Comparison of ENCODE assay signal across 8 cellular contexts in the genomic region with DNA sequence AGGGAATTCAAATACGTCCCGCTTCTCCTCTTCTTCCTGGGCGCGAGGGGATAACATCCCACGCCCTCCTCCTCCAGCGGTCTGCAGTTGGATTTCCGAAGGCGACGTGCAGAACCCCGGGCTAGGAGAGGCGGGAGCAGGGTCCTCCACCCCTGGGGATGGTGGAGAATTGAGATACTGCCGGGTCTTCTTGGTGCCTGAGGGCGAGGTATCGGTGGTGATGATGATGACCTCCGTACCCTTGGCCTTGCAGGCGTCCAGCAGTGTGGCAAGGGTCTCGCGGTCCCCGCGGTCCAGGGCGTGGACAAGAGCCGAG. TPM values are rescaled to one million over a fixed set of nuclear protein-coding genes. Genes with fewer than 3 reads are reported as not detected.
A peak's percentile ranks its signal among the peaks of the same experiment; 100 is the strongest.
DNase-seq lines count a peak whose midpoint lies in the region; ATAC-seq and TF ChIP-seq lines count a peak whose summit lies in the region.

No MANE protein-coding gene starts in this region.

- H3K27me3 Mint-ChIP-seq in activated naive CD8-positive, alpha-beta T cell treated with anti-CD3 and anti-CD28 coated beads for 36 hours = no peaks in the 10 kb centered on the region
- no peaks in the 10 kb centered on the region for H3K27me3 Mint-ChIP-seq in stimulated activated naive B cell treated with anti-CD40 and anti-IgM and Interleukin-4, amounts not matched to agents 10 μg/mL and 1 μg/mL and 100 μg/mL, for 72 hours

- peak overlapping the region; percentile 62; the same call in 1 of the 2 replicates for H3K9ac ChIP-seq in iPS-20b (ENCODE audit: low read depth, low read length)

- peak overlapping the region; percentile 89 for H3K27ac Mint-ChIP-seq in activated naive CD8-positive, alpha-beta T cell treated with anti-CD3 and anti-CD28 coated beads for 36 hours
- H3K27ac Mint-ChIP-seq in stimulated activated naive B cell treated with anti-CD40 and anti-IgM and Interleukin-4, amounts not matched to agents 10 μg/mL and 1 μg/mL and 100 μg/mL, for 72 hours = peak overlapping the region; percentile 92

- H3K27me3 ChIP-seq in iPS-20b (ENCODE audit: insufficient read depth, low read length) = peaks cover 82% of the 10 kb centered on the region

- peak; percentile 42 to 61 for DNase-seq in NCI-H526 (lab: John Stamatoyannopoulos, UW)
- no peak for DNase-seq in NCI-H526 treated with DMSO at 0.1 percent for 48 hours (lab: John Stamatoyannopoulos, UW)
- DNase-seq in activated naive CD8-positive, alpha-beta T cell treated with anti-CD3 and anti-CD28 coated beads for 36 hours = no peak
- no peak for DNase-seq in stimulated activated naive B cell treated with anti-CD40 and anti-IgM and Interleukin-4, amounts not matched to agents 10 μg/mL and 1 μg/mL and 100 μg/mL, for 72 hours
- no peak for DNase-seq in glomerular visceral epithelial cell (ENCODE audit: extremely low spot score)

- peak overlapping the region; percentile 89 for H3K4me3 Mint-ChIP-seq in activated naive CD8-positive, alpha-beta T cell treated with anti-CD3 and anti-CD28 coated beads for 36 hours
- H3K4me3 Mint-ChIP-seq in stimulated activated naive B cell treated with anti-CD40 and anti-IgM and Interleukin-4, amounts not matched to agents 10 μg/mL and 1 μg/mL and 100 μg/mL, for 72 hours = peak overlapping the region; percentile 96

- H3K27ac ChIP-seq in iPS-20b (ENCODE audit: low read length) = no peak overlapping the region

- H3K36me3 Mint-ChIP-seq in activated naive CD8-positive, alpha-beta T cell treated with anti-CD3 and anti-CD28 coated beads for 36 hours = peaks cover 16% of the 10 kb centered on the region
- no peaks in the 10 kb centered on the region for H3K36me3 Mint-ChIP-seq in stimulated activated naive B cell treated with anti-CD40 and anti-IgM and Interleukin-4, amounts not matched to agents 10 μg/mL and 1 μg/mL and 100 μg/mL, for 72 hours

- no peak for TF ChIP-seq POLR2A in GM18505 (IDR thresholded peaks at IDR 0.05; ENCODE audit: borderline replicate concordance, extremely low read depth, insufficient read depth, insufficient read length)

- H3K36me3 ChIP-seq in iPS-20b (ENCODE audit: insufficient read depth, low read depth, low read length) = no peaks in the 10 kb centered on the region

- H3K4me1 ChIP-seq in iPS-20b (ENCODE audit: insufficient read depth, low read length) = peaks cover 15% of the 10 kb centered on the region

- no peaks in the 10 kb centered on the region for H3K9me3 Mint-ChIP-seq in activated naive CD8-positive, alpha-beta T cell treated with anti-CD3 and anti-CD28 coated beads for 36 hours
- H3K9me3 Mint-ChIP-seq in stimulated activated naive B cell treated with anti-CD40 and anti-IgM and Interleukin-4, amounts not matched to agents 10 μg/mL and 1 μg/mL and 100 μg/mL, for 72 hours = no peaks in the 10 kb centered on the region

- no peak for ATAC-seq in stimulated activated naive B cell treated with anti-CD40 and anti-IgM and Interleukin-4, amounts not matched to agents 10 μg/mL and 1 μg/mL and 100 μg/mL, for 72 hours (replicated peaks)
- no peak for ATAC-seq in GM18505 (IDR thresholded peaks at IDR 0.05; ENCODE audit: unreplicated experiment)
- ATAC-seq in HG02938 (IDR thresholded peaks at IDR 0.05; ENCODE audit: unreplicated experiment) = no peak

- peak overlapping the region; percentile 84 for H3K4me3 ChIP-seq in iPS-20b (ENCODE audit: low read length)

- peaks cover 50% of the 10 kb centered on the region for H3K4me1 Mint-ChIP-seq in activated naive CD8-positive, alpha-beta T cell treated with anti-CD3 and anti-CD28 coated beads for 36 hours
- peaks cover 46 to 79% of the 10 kb centered on the region in 2 donors for H3K4me1 Mint-ChIP-seq in stimulated activated naive B cell treated with anti-CD40 and anti-IgM and Interleukin-4, amounts not matched to agents 10 μg/mL and 1 μg/mL and 100 μg/mL, for 72 hours

- H3K9me3 ChIP-seq in iPS-20b (ENCODE audit: insufficient read depth, low read depth, low read length) = no peaks in the 10 kb centered on the region

RNA-seq across cellular contexts. Expression of a gene that starts 3.2 kb away (rescaled TPM):
- 10 to 100 TPM; 37.6 to 38.3 TPM for total RNA-seq in activated naive CD8-positive, alpha-beta T cell treated with anti-CD3 and anti-CD28 coated beads for 36 hours

RNA-seq across cellular contexts. Expression of a gene that starts 3.3 kb away (rescaled TPM):
- total RNA-seq in activated naive CD8-positive, alpha-beta T cell treated with anti-CD3 and anti-CD28 coated beads for 36 hours = 10 to 100 TPM in 1 of 2 experiments, 1 to 10 TPM in 1; 9.3 to 10.3 TPM

RNA-seq across cellular contexts. Expression of a gene that starts 3.4 kb away (rescaled TPM):
- 10 to 100 TPM; 21.1 to 21.9 TPM for total RNA-seq in activated naive CD8-positive, alpha-beta T cell treated with anti-CD3 and anti-CD28 coated beads for 36 hours

RNA-seq across cellular contexts. Expression of a gene that starts 33.8 kb away (rescaled TPM):
- 100 to 1,000 TPM; 345 to 349 TPM for total RNA-seq in activated naive CD8-positive, alpha-beta T cell treated with anti-CD3 and anti-CD28 coated beads for 36 hours

RNA-seq across cellular contexts. Expression of a gene that starts 35.3 kb away (rescaled TPM):
- total RNA-seq in activated naive CD8-positive, alpha-beta T cell treated with anti-CD3 and anti-CD28 coated beads for 36 hours = 100 to 1,000 TPM; 228 to 231 TPM

Comparison
In these comparisons a context has a peak if more than half of its experiments do, and no peak if none do; other contexts are left out.
1. DNase-seq: peak in NCI-H526 (2 of 2); none in NCI-H526 treated with DMSO at 0.1 percent for 48 hours (single experiment), activated naive CD8-positive, alpha-beta T cell treated with anti-CD3 and anti-CD28 coated beads for 36 hours (single experiment), stimulated activated naive B cell treated with anti-CD40 and anti-IgM and Interleukin-4, amounts not matched to agents 10 μg/mL and 1 μg/mL and 100 μg/mL, for 72 hours (single experiment) and glomerular visceral epithelial cell (single experiment).